In the genomic region with DNA sequence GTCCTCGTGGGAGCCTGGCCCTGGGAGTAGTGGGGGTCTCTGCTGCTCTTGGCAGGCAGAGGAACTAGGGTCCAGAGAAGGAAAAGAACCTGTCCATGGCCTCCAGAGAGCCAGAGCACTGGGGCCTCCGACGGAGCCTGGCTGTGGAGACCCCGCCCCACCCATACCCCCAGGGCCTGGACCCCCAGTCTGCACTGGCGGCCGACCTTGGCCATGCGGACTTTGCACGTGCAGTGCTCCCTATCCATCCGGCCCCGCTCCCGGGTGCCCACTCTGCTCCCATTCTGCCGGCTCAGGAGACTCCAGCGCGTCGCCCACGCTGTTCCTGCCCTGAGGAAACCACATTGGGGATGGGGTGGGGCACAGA, we compare ENCODE assay signal across 9 cellular contexts. TPM values are rescaled to one million over a fixed set of nuclear protein-coding genes. Genes with fewer than 3 reads are reported as not detected.
DNase-seq lines count a peak whose midpoint lies in the region; ATAC-seq and TF ChIP-seq lines count a peak whose summit lies in the region.
"Had no signal": no experiment of that assay in that cellular context is flagged by ENCODE, and none has a peak within 500 bp of the region (broad histone marks: within the 10 kb centered on the region; RNA-seq: fewer than 3 reads in every experiment).

No MANE protein-coding gene starts in this region.

- TF ChIP-seq POLR2A in breast epithelium (IDR thresholded peaks at IDR 0.05) (no peak), tibial nerve (IDR thresholded peaks at IDR 0.05) (no peak)

- in situ Hi-C loops in KBM-7 (cut with MboI; ENCODE audit: low pct_unique_long_range_greater_than_20kb, low sequenced_read_pairs): no loop called here

- no peak overlapping the region for H3K27ac ChIP-seq in breast epithelium
- H3K27ac ChIP-seq in left lung: no peak overlapping the region
- H3K27ac ChIP-seq in tibial nerve: no peak overlapping the region

- H3K36me3 ChIP-seq in breast epithelium (no peaks in the 10 kb centered on the region), left lung (no peaks in the 10 kb centered on the region), tibial nerve (no peaks in the 10 kb centered on the region)

- DNase-seq in activated T-cell treated with anti-CD3 and anti-CD28 coated beads, Interleukin-2, amount 50 U/mL, for 72 hours: no peak
- no peak for DNase-seq in activated T-cell treated with anti-CD3 and anti-CD28 coated beads for 4 hours
- DNase-seq in breast epithelium (ENCODE audit: low spot score in 2 of 2): no peak
- peak in 1 of 2 donors; percentile 63 for DNase-seq in left lung
- DNase-seq in tibial nerve (ENCODE audit: low spot score in 2 of 2): no peak
- no peak for DNase-seq in epidermal melanocyte (ENCODE audit: insufficient read length, low spot score)
- DNase-seq in KBM-7: no peak
- DNase-seq: NCI-H1105 had no signal

- ATAC-seq in activated T-cell treated with anti-CD3 and anti-CD28 coated beads, Interleukin-2, amount 50 U/mL, for 72 hours (replicated peaks in 1 of 2): no peak
- ATAC-seq in left lung: no peak
- no peak for ATAC-seq in GM21381 (IDR thresholded peaks at IDR 0.05; ENCODE audit: unreplicated experiment)

- TF ChIP-seq CTCF in breast epithelium (IDR thresholded peaks at IDR 0.05) (no peak), left lung (IDR thresholded peaks at IDR 0.05) (no peak), tibial nerve (IDR thresholded peaks at IDR 0.05) (no peak)

- H3K9me3 Mint-ChIP-seq in activated T-cell treated with anti-CD3 and anti-CD28 coated beads, Interleukin-2, amount 50 U/mL, for 72 hours: no peaks in the 10 kb centered on the region

- peak overlapping the region; percentile 61 to 76 for H3K4me3 Mint-ChIP-seq in activated T-cell treated with anti-CD3 and anti-CD28 coated beads, Interleukin-2, amount 50 U/mL, for 72 hours

- no peaks in the 10 kb centered on the region for H3K4me1 Mint-ChIP-seq in activated T-cell treated with anti-CD3 and anti-CD28 coated beads, Interleukin-2, amount 50 U/mL, for 72 hours (ENCODE audit: low read depth)

- peaks cover 0 to 9% of the 10 kb centered on the region in 2 donors for H3K27me3 ChIP-seq in breast epithelium
- H3K27me3 ChIP-seq in left lung: peaks cover 14 to 53% of the 10 kb centered on the region in 2 donors
- H3K27me3 ChIP-seq in tibial nerve: peaks cover 0 to 38% of the 10 kb centered on the region in 2 donors

- no peak for TF ChIP-seq EP300 in tibial nerve (IDR thresholded peaks at IDR 0.05)

- H3K4me3 ChIP-seq in breast epithelium (peak overlapping the region; percentile 42 to 83 (median 68)), left lung (peak overlapping the region; percentile 38 to 53), tibial nerve (peak overlapping the region; percentile 30 to 64 (median 36))

- no peaks in the 10 kb centered on the region for H3K4me1 ChIP-seq in breast epithelium
- peaks cover 0 to 10% of the 10 kb centered on the region in 2 donors for H3K4me1 ChIP-seq in left lung
- H3K4me1 ChIP-seq in tibial nerve: peaks cover 0 to 18% (median 0%) of the 10 kb centered on the region in 4 donors

- H3K9me3 ChIP-seq in breast epithelium (no peaks in the 10 kb centered on the region), left lung (no peaks in the 10 kb centered on the region), tibial nerve (no peaks in the 10 kb centered on the region)

- no peaks in the 10 kb centered on the region for H3K36me3 Mint-ChIP-seq in activated T-cell treated with anti-CD3 and anti-CD28 coated beads, Interleukin-2, amount 50 U/mL, for 72 hours (ENCODE audit: insufficient read depth in 2 of 2)

- peaks cover 19% of the 10 kb centered on the region for H3K27me3 Mint-ChIP-seq in activated T-cell treated with anti-CD3 and anti-CD28 coated beads, Interleukin-2, amount 50 U/mL, for 72 hours (ENCODE audit: low read depth)

- no peak overlapping the region for H3K27ac Mint-ChIP-seq in activated T-cell treated with anti-CD3 and anti-CD28 coated beads, Interleukin-2, amount 50 U/mL, for 72 hours

- WGBS in tibial nerve, 2 donors: 13 to 86% methylated on average over 1 to 16 of the region's 16 CpGs

- intact Hi-C loops in breast epithelium (cut with DNase I; ENCODE audit: low total_unique reads) (no loop called here), left lung (cut with DNase I) (no loop called here)

RNA-seq across cellular contexts. Expression of a gene that starts 1.1 kb away (rescaled TPM):
- 1 to 10 TPM; 2.6 to 2.8 TPM for total RNA-seq in activated T-cell treated with anti-CD3 and anti-CD28 coated beads, Interleukin-2, amount 50 U/mL, for 72 hours
- total RNA-seq in breast epithelium: 1 to 10 TPM in 2 of 3 donors, under 1 TPM in 1; 0.64 to 4.1 (median 2.0) TPM
- total RNA-seq in left lung: 1 to 10 TPM; 1.3 to 1.5 TPM
- total RNA-seq in tibial nerve: 10 to 100 TPM in 2 of 4 donors, 1 to 10 TPM in 2; 9.6 to 17.0 (median 11.6) TPM
